ENCODE assay signal across 11 cellular contexts in genomic region chr4:148007789-148008188, GRCh38.
DNase-seq lines count a peak whose midpoint lies in the region; ATAC-seq and TF ChIP-seq lines count a peak whose summit lies in the region.
"Had no signal": no experiment of that assay in that cellular context is flagged by ENCODE, and none has a peak within 500 bp of the region (broad histone marks: within the 10 kb centered on the region; RNA-seq: fewer than 3 reads in every experiment).

No MANE protein-coding gene starts in this region.

- no peak for TF ChIP-seq EP300 in transverse colon (IDR thresholded peaks at IDR 0.05; ENCODE audit: low read depth)

- DNase-seq in H4 (ENCODE audit: low spot score) (peak; percentile 11), left ventricle myocardium inferior (no peak), transverse colon (no peak), testis (no peak), substantia nigra (lab: John Stamatoyannopoulos, UW) (no peak)
- DNase-seq in activated CD4-positive, alpha-beta T cell treated with anti-CD3 and anti-CD28 coated beads, Interleukin-2, amount 10 ng/mL, durations not matched to agents 7 days and 5 days = no peak
- DNase-seq: activated CD4-positive, alpha-beta T cell treated with anti-CD3 and anti-CD28 coated beads for 48 hours; DND-41; stimulated activated naive B cell treated with anti-CD40 and anti-IgM and Interleukin-4, amounts not matched to agents 10 μg/mL and 1 μg/mL and 100 μg/mL, for 72 hours had no signal

- H3K4me1 Mint-ChIP-seq in activated CD4-positive, alpha-beta T cell treated with anti-CD3 and anti-CD28 coated beads, Interleukin-2, amount 10 ng/mL, durations not matched to agents 7 days and 5 days = peaks cover 14% of the 10 kb centered on the region
- H3K4me1 Mint-ChIP-seq: stimulated activated naive B cell treated with anti-CD40 and anti-IgM and Interleukin-4, amounts not matched to agents 10 μg/mL and 1 μg/mL and 100 μg/mL, for 72 hours had no signal

- peaks cover 4% of the 10 kb centered on the region for H3K9me3 Mint-ChIP-seq in activated CD4-positive, alpha-beta T cell treated with anti-CD3 and anti-CD28 coated beads, Interleukin-2, amount 10 ng/mL, durations not matched to agents 7 days and 5 days

- no peaks in the 10 kb centered on the region for H3K36me3 Mint-ChIP-seq in activated CD4-positive, alpha-beta T cell treated with anti-CD3 and anti-CD28 coated beads, Interleukin-2, amount 10 ng/mL, durations not matched to agents 7 days and 5 days (ENCODE audit: low read depth)
- H3K36me3 Mint-ChIP-seq: stimulated activated naive B cell treated with anti-CD40 and anti-IgM and Interleukin-4, amounts not matched to agents 10 μg/mL and 1 μg/mL and 100 μg/mL, for 72 hours had no signal

- WGBS in transverse colon (ENCODE audit: low coverage in 1 of 2), 2 donors = 91 to 100% methylated on average over 1 to 3 of the region's 3 CpGs
- WGBS in testis, 2 donors = 73 to 74% methylated on average over 3 of the region's 3 CpGs

- TF ChIP-seq CTCF in left ventricle myocardium inferior (IDR thresholded peaks at IDR 0.05; ENCODE audit: borderline replicate concordance) = no peak
- TF ChIP-seq CTCF in transverse colon (IDR thresholded peaks at IDR 0.05) = no peak
- TF ChIP-seq CTCF in testis (IDR thresholded peaks at IDR 0.05) = no peak

- no peaks in the 10 kb centered on the region for H3K36me3 ChIP-seq in left ventricle myocardium inferior
- H3K36me3 ChIP-seq in transverse colon = no peaks in the 10 kb centered on the region
- H3K36me3 ChIP-seq in testis (ENCODE audit: low read depth, missing control alignments) = no peaks in the 10 kb centered on the region
- H3K36me3 ChIP-seq: HAP-1 had no signal

- POLR2A ChIA-PET in activated CD4-positive, alpha-beta T cell treated with anti-CD3 and anti-CD28 coated beads, Interleukin-2, amount 10 ng/mL, durations not matched to agents 7 days and 5 days (lab: Charles Lee) = no interaction called here

- no peak overlapping the region for H3K4me3 ChIP-seq in left ventricle myocardium inferior
- H3K4me3 ChIP-seq in transverse colon = no peak overlapping the region
- no peak overlapping the region for H3K4me3 ChIP-seq in testis
- H3K4me3 ChIP-seq: HAP-1 had no signal

- in situ Hi-C loops in transverse colon (cut with MboI; ENCODE audit: low pct_ligation_motif_present in 1 of 4, low pct_unique_long_range_greater_than_20kb in 1 of 4, low sequenced_read_pairs in 3 of 4) = no loop called here

- TF ChIP-seq POLR2A in transverse colon (IDR thresholded peaks at IDR 0.05) (no peak), testis (IDR thresholded peaks at IDR 0.05) (no peak)

- H3K27me3 ChIP-seq in left ventricle myocardium inferior (ENCODE audit: low read depth) (no peaks in the 10 kb centered on the region), transverse colon (no peaks in the 10 kb centered on the region), testis (no peaks in the 10 kb centered on the region)

- no peaks in the 10 kb centered on the region for H3K27me3 Mint-ChIP-seq in activated CD4-positive, alpha-beta T cell treated with anti-CD3 and anti-CD28 coated beads, Interleukin-2, amount 10 ng/mL, durations not matched to agents 7 days and 5 days

- H3K4me3 Mint-ChIP-seq in activated CD4-positive, alpha-beta T cell treated with anti-CD3 and anti-CD28 coated beads, Interleukin-2, amount 10 ng/mL, durations not matched to agents 7 days and 5 days = no peak overlapping the region
- H3K4me3 Mint-ChIP-seq: stimulated activated naive B cell treated with anti-CD40 and anti-IgM and Interleukin-4, amounts not matched to agents 10 μg/mL and 1 μg/mL and 100 μg/mL, for 72 hours had no signal

- CTCF ChIA-PET in activated CD4-positive, alpha-beta T cell treated with anti-CD3 and anti-CD28 coated beads, Interleukin-2, amount 10 ng/mL, durations not matched to agents 7 days and 5 days (lab: Charles Lee) = no interaction called here

- ATAC-seq in SK-N-SH treated with all-trans-retinoic acid at 6 μM for 48 hours = peak; percentile 26

- H3K9me3 ChIP-seq in left ventricle myocardium inferior (replicated peaks) = peaks cover 4% of the 10 kb centered on the region
- no peaks in the 10 kb centered on the region for H3K9me3 ChIP-seq in transverse colon
- H3K9me3 ChIP-seq in testis = no peaks in the 10 kb centered on the region
- H3K9me3 ChIP-seq: HAP-1 had no signal

- peak overlapping the region; percentile 41 for H3K27ac ChIP-seq in left ventricle myocardium inferior (replicated peaks)
- peak overlapping the region; percentile 31 to 63 (median 44) for H3K27ac ChIP-seq in transverse colon
- no peak overlapping the region for H3K27ac ChIP-seq in testis
- no peak overlapping the region for H3K27ac ChIP-seq in substantia nigra (ENCODE audit: low read depth, low read length, poor library complexity, severe bottlenecking)

- no peak overlapping the region for H3K27ac Mint-ChIP-seq in activated CD4-positive, alpha-beta T cell treated with anti-CD3 and anti-CD28 coated beads, Interleukin-2, amount 10 ng/mL, durations not matched to agents 7 days and 5 days
- H3K27ac Mint-ChIP-seq: stimulated activated naive B cell treated with anti-CD40 and anti-IgM and Interleukin-4, amounts not matched to agents 10 μg/mL and 1 μg/mL and 100 μg/mL, for 72 hours had no signal

- H3K4me1 ChIP-seq in left ventricle myocardium inferior (peaks cover 49% of the 10 kb centered on the region), transverse colon (peaks cover 0 to 7% (median 0%) of the 10 kb centered on the region in 4 donors), testis (peaks cover 15% of the 10 kb centered on the region)

- intact Hi-C loops in left ventricle myocardium inferior (cut with micrococcal nuclease) = no loop called here
- intact Hi-C loops in transverse colon (cut with DNase I; ENCODE audit: low total_unique reads) = no loop called here
- intact Hi-C loops in testis (cut with DNase I; ENCODE audit: low total_unique reads) = no loop called here

TF ChIP-seq in SK-N-SH treated with all-trans-retinoic acid at 6 μM for 48 hours, 23 proteins besides CTCF, POLR2A, EP300 and RAD21 (continues in another document):
- TF ChIP-seq ISL1 (CRISPR knock-in tag; IDR thresholded peaks at IDR 0.05) (no peak), POU6F1 (CRISPR knock-in tag; IDR thresholded peaks at IDR 0.05; ENCODE audit: borderline replicate concordance, low read depth) (no peak), ZFP3 (CRISPR knock-in tag; IDR thresholded peaks at IDR 0.05) (no peak), TCF4 (CRISPR knock-in tag; IDR thresholded peaks at IDR 0.05; ENCODE audit: borderline replicate concordance) (no peak), BACH2 (CRISPR knock-in tag; IDR thresholded peaks at IDR 0.05; ENCODE audit: borderline replicate concordance) (no peak), RARB (CRISPR knock-in tag; IDR thresholded peaks at IDR 0.05) (no peak), ZNF70 (CRISPR knock-in tag; IDR thresholded peaks at IDR 0.05) (no peak), ZC3H10 (CRISPR knock-in tag; IDR thresholded peaks at IDR 0.05) (no peak), OSR1 (CRISPR knock-in tag; IDR thresholded peaks at IDR 0.05) (no peak), GLIS3 (CRISPR knock-in tag; IDR thresholded peaks at IDR 0.05) (no peak), TOX (CRISPR knock-in tag; IDR thresholded peaks at IDR 0.05; ENCODE audit: borderline replicate concordance) (no peak), CSDC2 (CRISPR knock-in tag; IDR thresholded peaks at IDR 0.05) (no peak)
- TF ChIP-seq, protein P1, sequence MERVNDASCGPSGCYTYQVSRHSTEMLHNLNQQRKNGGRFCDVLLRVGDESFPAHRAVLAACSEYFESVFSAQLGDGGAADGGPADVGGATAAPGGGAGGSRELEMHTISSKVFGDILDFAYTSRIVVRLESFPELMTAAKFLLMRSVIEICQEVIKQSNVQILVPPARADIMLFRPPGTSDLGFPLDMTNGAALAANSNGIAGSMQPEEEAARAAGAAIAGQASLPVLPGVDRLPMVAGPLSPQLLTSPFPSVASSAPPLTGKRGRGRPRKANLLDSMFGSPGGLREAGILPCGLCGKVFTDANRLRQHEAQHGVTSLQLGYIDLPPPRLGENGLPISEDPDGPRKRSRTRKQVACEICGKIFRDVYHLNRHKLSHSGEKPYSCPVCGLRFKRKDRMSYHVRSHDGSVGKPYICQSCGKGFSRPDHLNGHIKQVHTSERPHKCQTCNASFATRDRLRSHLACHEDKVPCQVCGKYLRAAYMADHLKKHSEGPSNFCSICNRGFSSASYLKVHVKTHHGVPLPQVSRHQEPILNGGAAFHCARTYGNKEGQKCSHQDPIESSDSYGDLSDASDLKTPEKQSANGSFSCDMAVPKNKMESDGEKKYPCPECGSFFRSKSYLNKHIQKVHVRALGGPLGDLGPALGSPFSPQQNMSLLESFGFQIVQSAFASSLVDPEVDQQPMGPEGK (CRISPR knock-in tag; IDR thresholded peaks at IDR 0.05; ENCODE audit: borderline replicate concordance) = no peak

Comparison
In these comparisons a context has a peak if more than half of its experiments do, and no peak if none do; other contexts are left out.
1. H3K27ac ChIP-seq: peak in left ventricle myocardium inferior (single experiment) and transverse colon (4 of 4); none in testis (0 of 2) and substantia nigra (single experiment).